In the genomic region with DNA sequence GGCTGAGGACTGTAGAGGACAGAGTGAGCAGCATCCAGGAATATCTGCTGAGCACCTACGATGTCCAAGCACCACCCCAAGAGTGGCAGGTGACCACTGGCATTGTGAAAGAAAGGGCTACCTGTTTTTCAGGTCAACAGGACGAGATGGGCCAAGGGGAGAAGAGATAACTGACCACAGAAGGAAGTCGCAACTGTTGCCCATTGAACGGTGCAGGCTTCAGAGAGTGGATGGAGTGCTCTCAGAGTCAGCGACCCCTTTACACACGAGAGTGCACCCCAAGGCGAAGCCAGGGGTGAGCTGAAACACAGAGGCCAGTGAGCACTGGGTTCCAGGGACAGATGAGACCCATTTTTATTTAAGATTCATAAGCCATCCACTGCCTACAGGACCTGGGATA, we compare ENCODE assay signal across 15 cellular contexts. TPM values are rescaled to one million over a fixed set of nuclear protein-coding genes. Genes with fewer than 3 reads are reported as not detected.
DNase-seq lines count a peak whose midpoint lies in the region; ATAC-seq, FAIRE-seq and TF ChIP-seq lines count a peak whose summit lies in the region.
"Had no signal": no experiment of that assay in that cellular context is flagged by ENCODE, and none has a peak within 500 bp of the region (broad histone marks: within the 10 kb centered on the region; RNA-seq: fewer than 3 reads in every experiment).

No MANE protein-coding gene starts in this region.

- H3K27ac ChIP-seq in A549 (peak overlapping the region; percentile 41 to 77; a peak in 3 of 6 replicates), RWPE2 (ENCODE audit: poor library complexity, severe bottlenecking) (peak overlapping the region; percentile 89), foreskin keratinocyte (peak overlapping the region; percentile 78), upper lobe of right lung (no peak overlapping the region)
- H3K27ac ChIP-seq: prostate gland, SJSA1 had no signal

- intact Hi-C loops in upper lobe of right lung (cut with DNase I): no loop called here

- no peak for TF ChIP-seq POLR2A in A549 (IDR thresholded peaks at IDR 0.05; ENCODE audit: low read length)

- no peak overlapping the region for H3K4me3 ChIP-seq in A549
- no peak overlapping the region for H3K4me3 ChIP-seq in RWPE2 (ENCODE audit: severe bottlenecking)
- H3K4me3 ChIP-seq in skeletal muscle satellite cell (ENCODE audit: low read length): no peak overlapping the region
- H3K4me3 ChIP-seq in upper lobe of right lung: no peak overlapping the region
- H3K4me3 ChIP-seq: body of pancreas, prostate gland, SJSA1 had no signal

- H3K9me3 ChIP-seq in A549 (peaks cover 10% of the 10 kb centered on the region; the same call in 1 of the 3 replicates), RWPE2 (ENCODE audit: severe bottlenecking) (peaks cover 2% of the 10 kb centered on the region), skeletal muscle satellite cell (replicated peaks; ENCODE audit: low read length) (no peaks in the 10 kb centered on the region), upper lobe of right lung (no peaks in the 10 kb centered on the region)
- H3K9me3 ChIP-seq: body of pancreas, prostate gland, SJSA1 had no signal

- TF ChIP-seq CTCF in A549 (IDR thresholded peaks at IDR 0.05) (no peak), RWPE2 (IDR thresholded peaks at IDR 0.05; ENCODE audit: poor library complexity, severe bottlenecking) (no peak), foreskin keratinocyte (conservative IDR thresholded peaks at IDR 0.05) (no peak), upper lobe of right lung (IDR thresholded peaks at IDR 0.05) (no peak)

- FAIRE-seq in A549 (lab: Jason Lieb, UNC) (no peak), GM19239 (lab: Jason Lieb, UNC) (no peak)

- POLR2A ChIA-PET in A549 (lab: Yijun Ruan, JAX): no interaction called here

- peak overlapping the region; percentile 89 for H3K9ac ChIP-seq in skeletal muscle satellite cell (ENCODE audit: low read depth, low read length)

- H3K36me3 ChIP-seq in RWPE2 (ENCODE audit: low read depth): no peaks in the 10 kb centered on the region
- H3K36me3 ChIP-seq in skeletal muscle satellite cell (ENCODE audit: insufficient read depth, low read length): peaks cover 43% of the 10 kb centered on the region
- H3K36me3 ChIP-seq in upper lobe of right lung: no peaks in the 10 kb centered on the region
- H3K36me3 ChIP-seq: prostate gland had no signal

- 92% methylated on average over 7 of the region's 7 CpGs for WGBS in A549 (ENCODE audit: missing lambda C conversion rate)

- ATAC-seq in A549 (no peak), RWPE2 (ENCODE audit: low read depth) (no peak), foreskin keratinocyte (no peak), upper lobe of right lung (no peak), GM21786 (IDR thresholded peaks at IDR 0.05; ENCODE audit: unreplicated experiment) (no peak)
- ATAC-seq: body of pancreas had no signal

- no peak for TF ChIP-seq RAD21 in A549 (conservative IDR thresholded peaks at IDR 0.05 in 1 of 2, IDR thresholded peaks at IDR 0.05 in 1 of 2)

- H3K27me3 ChIP-seq in RWPE2 (ENCODE audit: insufficient read depth, poor library complexity, severe bottlenecking): no peaks in the 10 kb centered on the region
- H3K27me3 ChIP-seq in foreskin keratinocyte: no peaks in the 10 kb centered on the region
- no peaks in the 10 kb centered on the region for H3K27me3 ChIP-seq in skeletal muscle satellite cell (ENCODE audit: control insufficient read depth, insufficient read depth, low read length)
- no peaks in the 10 kb centered on the region for H3K27me3 ChIP-seq in upper lobe of right lung
- H3K27me3 ChIP-seq: body of pancreas, SJSA1 had no signal

- DNase-seq in A549 (ENCODE audit: low read depth in 1 of 2, low spot score in 1 of 2) (no peak), RWPE2 (ENCODE audit: low spot score) (no peak), foreskin keratinocyte (no peak), NCI-H2107 treated with DMSO at 0.1 percent for 48 hours (lab: John Stamatoyannopoulos, UW; ENCODE audit: unreplicated experiment) (no peak), GM19239 (ENCODE audit: insufficient read length, low spot score) (no peak), upper lobe of right lung (no peak)
- DNase-seq: activated CD4-positive, alpha-beta T cell treated with anti-CD3 and anti-CD28 coated beads, Interleukin-2, amount 50 U/mL, for 4 hours; body of pancreas; effector memory CD4-positive, alpha-beta T cell; stimulated activated CD4-positive, alpha-beta T cell treated with anti-CD3 and anti-CD28 coated beads, Interleukin-1b, Interleukin-23, amount 100 ng/mL, for 48 hours; stimulated activated CD8-positive, alpha-beta memory T cell treated with anti-CD3 and anti-CD28 coated beads, Interleukin-4, amount 100 ng/mL, for 48 hours had no signal

- CTCF ChIA-PET in A549 (lab: Yijun Ruan, JAX): no interaction called here

- H3K4me1 ChIP-seq in A549 (peaks cover 76% of the 10 kb centered on the region), RWPE2 (ENCODE audit: insufficient read depth, poor library complexity, severe bottlenecking) (peaks cover 80% of the 10 kb centered on the region), foreskin keratinocyte (peaks cover 33% of the 10 kb centered on the region), skeletal muscle satellite cell (ENCODE audit: control insufficient read depth, insufficient read depth, low read length) (peaks cover 95% of the 10 kb centered on the region), upper lobe of right lung (peaks cover 57% of the 10 kb centered on the region)

- TF ChIP-seq EP300 in A549 (IDR thresholded peaks at IDR 0.05): no peak

- H3K4me2 ChIP-seq in A549 (no peak overlapping the region), skeletal muscle satellite cell (ENCODE audit: low read length) (peak overlapping the region; percentile 50)

TF ChIP-seq in A549, 52 proteins besides CTCF, POLR2A, EP300 and RAD21:
- no peak for TF ChIP-seq JUNB (IDR thresholded peaks at IDR 0.05)
- no peak for TF ChIP-seq MAZ (IDR thresholded peaks at IDR 0.05; ENCODE audit: borderline replicate concordance, low read depth, low read length)
- no peak for TF ChIP-seq PHF8 (IDR thresholded peaks at IDR 0.05; ENCODE audit: borderline replicate concordance, low read depth)
- TF ChIP-seq CBX2 (IDR thresholded peaks at IDR 0.05; ENCODE audit: borderline replicate concordance, low read depth): no peak
- TF ChIP-seq HEYL (CRISPR knock-in tag; IDR thresholded peaks at IDR 0.05): no peak
- TF ChIP-seq NR3C1 (IDR thresholded peaks at IDR 0.05): no peak
- TF ChIP-seq MYC (IDR thresholded peaks at IDR 0.05; ENCODE audit: borderline replicate concordance, low read length): no peak
- no peak for TF ChIP-seq ZFP36 (IDR thresholded peaks at IDR 0.05; ENCODE audit: borderline replicate concordance, partially characterized antibody)
- no peak for TF ChIP-seq FOXS1 (CRISPR knock-in tag; IDR thresholded peaks at IDR 0.05)
- TF ChIP-seq, protein P1, sequence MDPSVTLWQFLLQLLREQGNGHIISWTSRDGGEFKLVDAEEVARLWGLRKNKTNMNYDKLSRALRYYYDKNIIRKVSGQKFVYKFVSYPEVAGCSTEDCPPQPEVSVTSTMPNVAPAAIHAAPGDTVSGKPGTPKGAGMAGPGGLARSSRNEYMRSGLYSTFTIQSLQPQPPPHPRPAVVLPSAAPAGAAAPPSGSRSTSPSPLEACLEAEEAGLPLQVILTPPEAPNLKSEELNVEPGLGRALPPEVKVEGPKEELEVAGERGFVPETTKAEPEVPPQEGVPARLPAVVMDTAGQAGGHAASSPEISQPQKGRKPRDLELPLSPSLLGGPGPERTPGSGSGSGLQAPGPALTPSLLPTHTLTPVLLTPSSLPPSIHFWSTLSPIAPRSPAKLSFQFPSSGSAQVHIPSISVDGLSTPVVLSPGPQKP (IDR thresholded peaks at IDR 0.05; ENCODE audit: low read depth, low read length): no peak
- no peak for TF ChIP-seq CBX8 (IDR thresholded peaks at IDR 0.05)
TF ChIP-seq in A549: peak in this region for 0.

RNA-seq across cellular contexts. Expression of a gene that starts 42.3 kb away (rescaled TPM):
- polyA plus RNA-seq in A549 (2011; rRNA removed): 12.1 and 16.3 TPM in 2 replicates
- 10.1 and 13.5 TPM in 2 replicates for polyA plus RNA-seq in A549 (2012; cell fraction: cytosol; rRNA removed)
- polyA plus RNA-seq in A549 (2012; cell fraction: nucleus; rRNA removed): 9.9 and 11.2 TPM in 2 replicates
- 10.5 to 13.1 TPM (median 11.3 TPM) in 3 replicates for polyA plus RNA-seq in A549 (2017; fragmentation: RNase III; extraction: RNeasy Plus Mini Kit Qiagen cat#74134 plus additional on column Dnase treatment)
- 32.7 and 34.1 TPM in 2 replicates for polyA minus RNA-seq in A549 (2011; rRNA and poly(A)+ RNA removed)
- 17.7 and 20.1 TPM in 2 replicates for total RNA-seq in foreskin keratinocyte
- polyA plus RNA-seq in foreskin keratinocyte: 2.1 and 2.6 TPM in 2 replicates
- 45.4 and 46.1 TPM in 2 replicates for total RNA-seq in skeletal muscle satellite cell (2012; rRNA removed)
- total RNA-seq in upper lobe of right lung: 64.3 TPM
